ENCODE assay signal across 1 cellular context in the genomic region with DNA sequence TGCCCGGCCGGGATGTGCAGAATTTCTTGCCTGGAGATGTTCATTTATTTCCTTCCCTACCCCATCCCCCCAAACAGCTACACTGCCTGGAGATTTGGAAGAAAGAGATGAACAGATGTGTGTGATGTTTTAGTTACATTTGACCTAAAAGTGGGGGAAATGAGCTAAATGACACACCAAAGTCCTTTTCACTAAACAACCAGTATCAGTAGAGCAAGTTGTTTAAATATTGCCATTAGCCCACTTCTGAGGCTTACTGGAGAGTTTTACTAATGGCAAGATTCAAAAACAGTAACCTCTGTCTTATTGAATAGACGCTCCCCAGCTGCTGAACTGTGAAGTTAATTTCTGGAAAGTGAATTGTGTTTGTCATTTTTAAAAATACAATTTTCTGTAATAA.
TF ChIP-seq lines count a peak whose summit lies in the region.

No MANE protein-coding gene starts in this region.

TF ChIP-seq in SK-N-SH, 30 proteins besides CTCF, POLR2A, EP300 and RAD21 (continued from another document):
- TF ChIP-seq, protein P1, sequence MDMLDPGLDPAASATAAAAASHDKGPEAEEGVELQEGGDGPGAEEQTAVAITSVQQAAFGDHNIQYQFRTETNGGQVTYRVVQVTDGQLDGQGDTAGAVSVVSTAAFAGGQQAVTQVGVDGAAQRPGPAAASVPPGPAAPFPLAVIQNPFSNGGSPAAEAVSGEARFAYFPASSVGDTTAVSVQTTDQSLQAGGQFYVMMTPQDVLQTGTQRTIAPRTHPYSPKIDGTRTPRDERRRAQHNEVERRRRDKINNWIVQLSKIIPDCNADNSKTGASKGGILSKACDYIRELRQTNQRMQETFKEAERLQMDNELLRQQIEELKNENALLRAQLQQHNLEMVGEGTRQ (IDR thresholded peaks at IDR 0.05; ENCODE audit: borderline replicate concordance, low read depth, low read length): no peak
- TF ChIP-seq GATA2 (CRISPR knock-in tag; IDR thresholded peaks at IDR 0.05) (no peak), TAF1 (IDR thresholded peaks at IDR 0.05; ENCODE audit: borderline replicate concordance, low read depth, low read length) (no peak)
